ENCODE assay signal across 7 cellular contexts in the genomic region with DNA sequence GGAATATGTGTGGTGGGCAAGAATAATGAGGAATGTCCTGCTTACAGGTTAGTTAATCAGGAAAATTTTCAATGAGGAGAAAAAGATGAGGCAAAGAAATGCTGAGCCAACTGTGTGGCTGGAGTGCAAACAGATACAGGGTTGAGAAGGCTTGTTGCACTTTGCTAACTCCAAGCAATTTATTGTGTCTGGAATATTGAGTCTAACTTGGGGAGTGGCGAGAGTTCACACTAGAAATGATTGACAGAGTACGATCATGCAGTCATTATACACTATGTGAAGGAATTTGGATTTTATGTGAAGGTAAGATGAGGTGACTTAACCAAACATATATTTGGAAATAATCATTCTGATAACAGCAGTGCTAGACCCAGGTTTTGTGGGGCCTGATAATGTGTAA.
"Had no signal": no experiment of that assay in that cellular context is flagged by ENCODE, and none has a peak within 500 bp of the region (broad histone marks: within the 10 kb centered on the region; RNA-seq: fewer than 3 reads in every experiment).

No MANE protein-coding gene starts in this region.

- H3K36me3 Mint-ChIP-seq: IgD-negative memory B cell had no signal

- DNase-seq: IMR-90, KBM-7, KG1 had no signal

- H3K4me3 ChIP-seq: K562 had no signal

- H3K4me3 Mint-ChIP-seq: IgD-negative memory B cell had no signal

- H3K27ac ChIP-seq: HL-60 had no signal

- H3K27me3 Mint-ChIP-seq: IgD-negative memory B cell had no signal

- ATAC-seq: HepG2, K562 had no signal

- H3K27ac Mint-ChIP-seq: IgD-negative memory B cell had no signal
